In genomic region chr3:129623447-129624118, GRCh38 we compare ENCODE assay signal across 10 cellular contexts. TPM values are rescaled to one million over a fixed set of nuclear protein-coding genes. Genes with fewer than 3 reads are reported as not detected.
DNase-seq lines count a peak whose midpoint lies in the region; ATAC-seq and TF ChIP-seq lines count a peak whose summit lies in the region.
"Had no signal": no experiment of that assay in that cellular context is flagged by ENCODE, and none has a peak within 500 bp of the region (broad histone marks: within the 10 kb centered on the region; RNA-seq: fewer than 3 reads in every experiment).

No MANE protein-coding gene starts in this region.

- no peaks in the 10 kb centered on the region for H3K36me3 Mint-ChIP-seq in natural killer cell treated with Interleukin-12 subunit alpha and Interleukin-12 subunit beta and Interleukin-15 and Interleukin-18, amount 100 ng/mL, for 72 hours
- no peaks in the 10 kb centered on the region for H3K36me3 Mint-ChIP-seq in natural killer cell
- H3K36me3 Mint-ChIP-seq in osteocyte (ENCODE audit: unreplicated experiment), result no peaks in the 10 kb centered on the region
- peaks cover 3% of the 10 kb centered on the region for H3K36me3 Mint-ChIP-seq in effector memory CD8-positive, alpha-beta T cell (ENCODE audit: insufficient read depth)
- H3K36me3 Mint-ChIP-seq: T-cell had no signal

- H3K27me3 ChIP-seq in left ventricle myocardium inferior (ENCODE audit: low read depth), result no peaks in the 10 kb centered on the region

- ATAC-seq in natural killer cell treated with Interleukin-12 subunit alpha and Interleukin-12 subunit beta and Interleukin-15 and Interleukin-18, amount 100 ng/mL, for 72 hours, result no peak
- ATAC-seq in natural killer cell (no peak), HG03196 (IDR thresholded peaks at IDR 0.05; ENCODE audit: unreplicated experiment) (no peak)
- ATAC-seq in effector memory CD8-positive, alpha-beta T cell (replicated peaks), result no peak
- ATAC-seq: T-cell had no signal

- no peaks in the 10 kb centered on the region for H3K36me3 ChIP-seq in left ventricle myocardium inferior

- H3K27ac ChIP-seq in left ventricle myocardium inferior (replicated peaks), result peak overlapping the region; percentile 99

- H3K4me3 Mint-ChIP-seq in natural killer cell treated with Interleukin-12 subunit alpha and Interleukin-12 subunit beta and Interleukin-15 and Interleukin-18, amount 100 ng/mL, for 72 hours, result no peak overlapping the region
- no peak overlapping the region for H3K4me3 Mint-ChIP-seq in natural killer cell
- H3K4me3 Mint-ChIP-seq in osteocyte (ENCODE audit: unreplicated experiment), result no peak overlapping the region
- no peak overlapping the region for H3K4me3 Mint-ChIP-seq in effector memory CD8-positive, alpha-beta T cell
- H3K4me3 Mint-ChIP-seq: T-cell had no signal

- intact Hi-C loops in natural killer cell (cut with micrococcal nuclease), result loop anchor here (10.0 kb wide), 1 partner anchor 471 kb away; no protein-coding TSS in a partner anchor
- intact Hi-C loops in left ventricle myocardium inferior (cut with micrococcal nuclease), result no loop called here

- H3K4me1 ChIP-seq in left ventricle myocardium inferior, result peaks cover 100% of the 10 kb centered on the region

- H3K4me3 ChIP-seq in left ventricle myocardium inferior, result no peak overlapping the region

- DNase-seq in natural killer cell treated with Interleukin-12 subunit alpha and Interleukin-12 subunit beta and Interleukin-15 and Interleukin-18, amount 100 ng/mL, for 72 hours (ENCODE audit: low spot score), result peak; percentile 54
- DNase-seq in natural killer cell (no peak), left ventricle myocardium inferior (peak; percentile 79), osteocyte (ENCODE audit: extremely low spot score, unreplicated experiment) (peak; percentile 87), DMS 273 (lab: John Stamatoyannopoulos, UW; ENCODE audit: unreplicated experiment) (no peak), DMS114 treated with DMSO at 0.1 percent for 48 hours (lab: John Stamatoyannopoulos, UW; ENCODE audit: unreplicated experiment) (no peak)
- no peak for DNase-seq in effector memory CD8-positive, alpha-beta T cell
- DNase-seq: NCI-H510A treated with DMSO at 0.1 percent for 48 hours, T-cell had no signal

- peaks cover 24 to 33% of the 10 kb centered on the region in 2 donors for H3K4me1 Mint-ChIP-seq in natural killer cell treated with Interleukin-12 subunit alpha and Interleukin-12 subunit beta and Interleukin-15 and Interleukin-18, amount 100 ng/mL, for 72 hours (ENCODE audit: low read depth in 2 of 2)
- peaks cover 38 to 45% of the 10 kb centered on the region in 2 donors for H3K4me1 Mint-ChIP-seq in natural killer cell
- H3K4me1 Mint-ChIP-seq in osteocyte (ENCODE audit: unreplicated experiment), result peaks cover 77% of the 10 kb centered on the region
- H3K4me1 Mint-ChIP-seq in effector memory CD8-positive, alpha-beta T cell (ENCODE audit: low read depth in 2 of 2), result peaks cover 15 to 23% of the 10 kb centered on the region in 2 donors

- TF ChIP-seq CTCF in natural killer cell (IDR thresholded peaks at IDR 0.05) (no peak), left ventricle myocardium inferior (IDR thresholded peaks at IDR 0.05; ENCODE audit: borderline replicate concordance) (no peak), osteocyte (IDR thresholded peaks at IDR 0.05) (no peak)

- H3K27me3 Mint-ChIP-seq in natural killer cell treated with Interleukin-12 subunit alpha and Interleukin-12 subunit beta and Interleukin-15 and Interleukin-18, amount 100 ng/mL, for 72 hours, result no peaks in the 10 kb centered on the region
- peaks cover 0 to 3% of the 10 kb centered on the region in 2 donors for H3K27me3 Mint-ChIP-seq in natural killer cell (ENCODE audit: low read depth in 2 of 2)
- no peaks in the 10 kb centered on the region for H3K27me3 Mint-ChIP-seq in osteocyte (ENCODE audit: unreplicated experiment)
- peaks cover 4 to 6% of the 10 kb centered on the region in 2 donors for H3K27me3 Mint-ChIP-seq in effector memory CD8-positive, alpha-beta T cell

- H3K27ac Mint-ChIP-seq in natural killer cell treated with Interleukin-12 subunit alpha and Interleukin-12 subunit beta and Interleukin-15 and Interleukin-18, amount 100 ng/mL, for 72 hours, result no peak overlapping the region
- H3K27ac Mint-ChIP-seq in natural killer cell (no peak overlapping the region), osteocyte (ENCODE audit: unreplicated experiment) (peak overlapping the region; percentile 85)
- H3K27ac Mint-ChIP-seq in effector memory CD8-positive, alpha-beta T cell, result no peak overlapping the region
- H3K27ac Mint-ChIP-seq: T-cell had no signal

- H3K9me3 ChIP-seq in left ventricle myocardium inferior (replicated peaks), result no peaks in the 10 kb centered on the region

- no peaks in the 10 kb centered on the region for H3K9me3 Mint-ChIP-seq in natural killer cell treated with Interleukin-12 subunit alpha and Interleukin-12 subunit beta and Interleukin-15 and Interleukin-18, amount 100 ng/mL, for 72 hours
- H3K9me3 Mint-ChIP-seq in natural killer cell (no peaks in the 10 kb centered on the region), osteocyte (ENCODE audit: unreplicated experiment) (no peaks in the 10 kb centered on the region)
- H3K9me3 Mint-ChIP-seq in effector memory CD8-positive, alpha-beta T cell, result no peaks in the 10 kb centered on the region
- H3K9me3 Mint-ChIP-seq: T-cell had no signal

RNA-seq across cellular contexts. Expression of gene PLXND1, which starts 17.1 kb away (rescaled TPM):
- total RNA-seq in natural killer cell treated with Interleukin-12 subunit alpha and Interleukin-12 subunit beta and Interleukin-15 and Interleukin-18, amount 100 ng/mL, for 72 hours, result 1 to 10 TPM; 2.8 to 4.8 TPM
- total RNA-seq in natural killer cell, result 100 to 1,000 TPM; 135 to 214 (median 189) TPM
- 45.5 TPM for total RNA-seq in left ventricle myocardium inferior
- total RNA-seq in osteocyte, result 316 and 358 TPM in 2 replicates

Comparison
In these comparisons a context has a peak if more than half of its experiments do, and no peak if none do; other contexts are left out.
1. DNase-seq: peak in natural killer cell treated with Interleukin-12 subunit alpha and Interleukin-12 subunit beta and Interleukin-15 and Interleukin-18, amount 100 ng/mL, for 72 hours (single experiment), left ventricle myocardium inferior (single experiment) and osteocyte (single experiment); none in natural killer cell (single experiment), effector memory CD8-positive, alpha-beta T cell (0 of 3), DMS 273 (single experiment) and DMS114 treated with DMSO at 0.1 percent for 48 hours (single experiment).